In genomic region chr3:43194490-43195115, GRCh38 we compare ENCODE assay signal across 11 cellular contexts.
DNase-seq lines count a peak whose midpoint lies in the region; ATAC-seq and TF ChIP-seq lines count a peak whose summit lies in the region.
"Had no signal": no experiment of that assay in that cellular context is flagged by ENCODE, and none has a peak within 500 bp of the region (broad histone marks: within the 10 kb centered on the region; RNA-seq: fewer than 3 reads in every experiment).

No MANE protein-coding gene starts in this region.

- H3K9me3 ChIP-seq in left lung: peaks cover 0 to 4% of the 10 kb centered on the region in 2 donors

- no peaks in the 10 kb centered on the region for H3K36me3 ChIP-seq in left lung

- H3K4me3 Mint-ChIP-seq in CD14-positive monocyte: no peak overlapping the region
- peak overlapping the region; percentile 66 for H3K4me3 Mint-ChIP-seq in T-helper 1 cell treated with Interleukin-12 subunit alpha and Interleukin-12 subunit beta and Interleukin-4 antibody, amounts not matched to agents 30 μg/mL and 1 μg/mL, for 36 hours
- peak overlapping the region; percentile 5 for H3K4me3 Mint-ChIP-seq in activated naive CD4-positive, alpha-beta T cell treated with anti-CD3 and anti-CD28 coated beads for 36 hours
- H3K4me3 Mint-ChIP-seq: naive B cell; stimulated activated naive B cell treated with anti-CD40 and anti-IgM and Interleukin-4, amounts not matched to agents 10 μg/mL and 1 μg/mL and 100 μg/mL, for 72 hours had no signal

- peaks cover 0 to 12% of the 10 kb centered on the region in 2 donors for H3K4me1 ChIP-seq in left lung

- no peaks in the 10 kb centered on the region for H3K36me3 Mint-ChIP-seq in CD14-positive monocyte
- peaks cover 14% of the 10 kb centered on the region for H3K36me3 Mint-ChIP-seq in T-helper 1 cell treated with Interleukin-12 subunit alpha and Interleukin-12 subunit beta and Interleukin-4 antibody, amounts not matched to agents 30 μg/mL and 1 μg/mL, for 36 hours (ENCODE audit: low read depth)
- no peaks in the 10 kb centered on the region for H3K36me3 Mint-ChIP-seq in activated naive CD4-positive, alpha-beta T cell treated with anti-CD3 and anti-CD28 coated beads for 36 hours (ENCODE audit: low read depth)

- H3K4me1 Mint-ChIP-seq in CD14-positive monocyte: peaks cover 16% of the 10 kb centered on the region
- peaks cover 51% of the 10 kb centered on the region for H3K4me1 Mint-ChIP-seq in T-helper 1 cell treated with Interleukin-12 subunit alpha and Interleukin-12 subunit beta and Interleukin-4 antibody, amounts not matched to agents 30 μg/mL and 1 μg/mL, for 36 hours (ENCODE audit: low read depth)
- peaks cover 80% of the 10 kb centered on the region for H3K4me1 Mint-ChIP-seq in activated naive CD4-positive, alpha-beta T cell treated with anti-CD3 and anti-CD28 coated beads for 36 hours (ENCODE audit: low read depth)
- H3K4me1 Mint-ChIP-seq: naive B cell had no signal

- peak overlapping the region in 1 of 2 donors; percentile 26 for H3K27ac ChIP-seq in left lung

- DNase-seq in CD14-positive monocyte (ENCODE audit: low spot score): no peak
- DNase-seq in activated naive CD4-positive, alpha-beta T cell treated with anti-CD3 and anti-CD28 coated beads for 36 hours: peak; percentile 66
- DNase-seq in left lung: no peak
- no peak for DNase-seq in NCI-H1417 treated with DMSO at 0.1 percent for 48 hours (lab: John Stamatoyannopoulos, UW)
- DNase-seq: naive B cell; stimulated activated naive B cell treated with anti-CD40 and anti-IgM and Interleukin-4, amounts not matched to agents 10 μg/mL and 1 μg/mL and 100 μg/mL, for 72 hours had no signal

- intact Hi-C loops in CD14-positive monocyte (cut with micrococcal nuclease) (no loop called here), left lung (cut with DNase I) (no loop called here)
- intact Hi-C loops in activated naive CD4-positive, alpha-beta T cell treated with anti-CD3 and anti-CD28 coated beads for 36 hours (cut with micrococcal nuclease): loop anchor here (1.0 kb wide), 2 partner anchors 13 to 32 kb away; no protein-coding TSS in a partner anchor

- peak; percentile 42 for ATAC-seq in left lung
- ATAC-seq in GM21529 (IDR thresholded peaks at IDR 0.05; ENCODE audit: unreplicated experiment): no peak
- no peak for ATAC-seq in GM19455 (IDR thresholded peaks at IDR 0.05; ENCODE audit: unreplicated experiment)
- ATAC-seq in GM21447 (IDR thresholded peaks at IDR 0.05; ENCODE audit: unreplicated experiment): no peak
- ATAC-seq: Panc1; stimulated activated naive B cell treated with anti-CD40 and anti-IgM and Interleukin-4, amounts not matched to agents 10 μg/mL and 1 μg/mL and 100 μg/mL, for 72 hours had no signal

- peaks cover 2 to 9% (median 5%) of the 10 kb centered on the region in 7 donors for H3K9me3 Mint-ChIP-seq in CD14-positive monocyte
- H3K9me3 Mint-ChIP-seq in T-helper 1 cell treated with Interleukin-12 subunit alpha and Interleukin-12 subunit beta and Interleukin-4 antibody, amounts not matched to agents 30 μg/mL and 1 μg/mL, for 36 hours: peaks cover 7% of the 10 kb centered on the region
- peaks cover 1% of the 10 kb centered on the region for H3K9me3 Mint-ChIP-seq in activated naive CD4-positive, alpha-beta T cell treated with anti-CD3 and anti-CD28 coated beads for 36 hours

- peak overlapping the region in 5 of 7 donors; percentile 28 to 67 (median 47) for H3K27ac Mint-ChIP-seq in CD14-positive monocyte
- peak overlapping the region; percentile 95 for H3K27ac Mint-ChIP-seq in T-helper 1 cell treated with Interleukin-12 subunit alpha and Interleukin-12 subunit beta and Interleukin-4 antibody, amounts not matched to agents 30 μg/mL and 1 μg/mL, for 36 hours
- peak overlapping the region; percentile 82 for H3K27ac Mint-ChIP-seq in activated naive CD4-positive, alpha-beta T cell treated with anti-CD3 and anti-CD28 coated beads for 36 hours
- H3K27ac Mint-ChIP-seq: stimulated activated naive B cell treated with anti-CD40 and anti-IgM and Interleukin-4, amounts not matched to agents 10 μg/mL and 1 μg/mL and 100 μg/mL, for 72 hours had no signal

- H3K27me3 Mint-ChIP-seq in CD14-positive monocyte (ENCODE audit: low read depth in 3 of 3): peaks cover 3 to 6% (median 4%) of the 10 kb centered on the region in 3 donors
- peaks cover 29% of the 10 kb centered on the region for H3K27me3 Mint-ChIP-seq in T-helper 1 cell treated with Interleukin-12 subunit alpha and Interleukin-12 subunit beta and Interleukin-4 antibody, amounts not matched to agents 30 μg/mL and 1 μg/mL, for 36 hours (ENCODE audit: low read depth)
- H3K27me3 Mint-ChIP-seq in activated naive CD4-positive, alpha-beta T cell treated with anti-CD3 and anti-CD28 coated beads for 36 hours (ENCODE audit: low read depth): no peaks in the 10 kb centered on the region

- no peak overlapping the region for H3K4me3 ChIP-seq in left lung

- TF ChIP-seq CTCF in CD14-positive monocyte (IDR thresholded peaks at IDR 0.05) (no peak), left lung (IDR thresholded peaks at IDR 0.05) (no peak)

- CTCF ChIA-PET in activated naive CD4-positive, alpha-beta T cell treated with anti-CD3 and anti-CD28 coated beads for 36 hours (lab: Charles Lee): interaction anchor here (0.6 kb wide), 1 partner anchor 419 kb away, joined by 3 read pairs; no protein-coding TSS in a partner anchor

- H3K27me3 ChIP-seq in left lung: no peaks in the 10 kb centered on the region

Comparison
In these comparisons a context has a peak if more than half of its experiments do, and no peak if none do; other contexts are left out.
1. H3K4me3 Mint-ChIP-seq: peak in T-helper 1 cell treated with Interleukin-12 subunit alpha and Interleukin-12 subunit beta and Interleukin-4 antibody, amounts not matched to agents 30 μg/mL and 1 μg/mL, for 36 hours (single experiment) and activated naive CD4-positive, alpha-beta T cell treated with anti-CD3 and anti-CD28 coated beads for 36 hours (single experiment); none in CD14-positive monocyte (0 of 2).
2. Peak in every context shown above with its lines, with median percentiles within 50 percentile points of each other: H3K27ac Mint-ChIP-seq.